In the genomic region with DNA sequence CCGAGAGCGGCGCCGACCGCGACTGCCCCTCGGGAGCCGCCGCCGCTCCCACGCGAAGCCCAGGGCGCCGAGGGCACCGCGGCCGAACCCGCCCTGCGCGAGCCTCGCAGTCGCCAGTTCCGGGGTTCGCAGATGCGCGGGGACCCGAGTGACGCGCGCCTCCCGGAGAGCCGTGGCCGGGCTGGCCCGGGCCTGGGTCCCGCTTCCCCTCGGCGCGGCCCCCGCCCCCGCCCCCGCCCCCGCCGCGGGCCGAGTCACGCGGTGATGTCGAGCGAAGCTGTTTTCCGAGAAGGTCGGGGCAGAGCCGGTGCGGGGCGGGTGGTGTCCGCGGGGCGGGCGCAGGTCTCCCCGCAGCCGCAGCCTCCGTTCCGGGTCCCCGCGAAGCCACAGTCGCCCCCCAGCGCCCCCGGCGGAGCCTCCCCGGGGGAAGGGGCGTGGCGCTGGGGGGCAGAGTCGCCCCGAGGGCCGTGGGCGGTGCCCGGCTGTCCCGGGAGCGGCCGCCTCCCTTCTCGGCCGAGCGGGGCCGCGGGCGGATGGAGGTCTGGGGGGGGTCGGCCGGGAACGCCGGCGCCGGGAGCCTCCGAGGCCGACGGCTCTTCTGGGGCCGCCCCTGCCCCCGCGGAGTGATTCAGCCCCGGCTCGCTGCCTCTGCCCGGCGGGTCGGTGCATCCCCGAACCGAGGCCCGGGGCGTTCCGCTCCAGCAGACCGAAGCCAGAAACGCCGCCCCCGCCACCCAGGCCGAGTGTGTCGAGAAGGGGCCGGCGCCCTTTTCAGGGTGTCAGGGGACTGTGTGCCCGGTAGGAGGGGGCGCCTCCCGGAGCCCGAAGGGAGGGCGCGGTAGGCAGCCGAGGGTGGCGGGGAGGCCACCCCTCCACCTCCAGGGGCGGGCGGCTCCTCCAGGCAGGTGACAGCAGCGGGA, we compare ENCODE assay signal across 8 cellular contexts. TPM values are rescaled to one million over a fixed set of nuclear protein-coding genes. Genes with fewer than 3 reads are reported as not detected.
DNase-seq lines count a peak whose midpoint lies in the region; ATAC-seq, FAIRE-seq and TF ChIP-seq lines count a peak whose summit lies in the region.

No MANE protein-coding gene starts in this region.

- peaks cover 15 to 38% of the 10 kb centered on the region in 2 donors for H3K4me1 ChIP-seq in kidney (ENCODE audit: control insufficient read depth in 1 of 2, insufficient read depth in 1 of 2, low read depth in 1 of 2, low read length in 2 of 2)

- H3K4me3 ChIP-seq in astrocyte of the spinal cord (ENCODE audit: low read depth, low read length) (peak overlapping the region; percentile 52), kidney (ENCODE audit: low read length in 2 of 2) (peak overlapping the region; percentile 16 to 39)

- no peak for FAIRE-seq in GM12891 (lab: Jason Lieb, UNC)
- FAIRE-seq in kidney (lab: Jason Lieb, UNC), result no peak

- H3K36me3 ChIP-seq in kidney (ENCODE audit: control insufficient read depth in 1 of 2, insufficient read depth in 2 of 2, low read length in 2 of 2), result peaks cover 0 to 7% of the 10 kb centered on the region in 2 donors

- DNase-seq in GM12891 (ENCODE audit: insufficient read length, low spot score) (peak; percentile 77), RPMI8226 (peak; percentile 33), astrocyte of the spinal cord (ENCODE audit: low read depth, low spot score) (no peak), kidney (no peak), T1000 (lab: John Stamatoyannopoulos, UW) (no peak), occipital lobe (lab: John Stamatoyannopoulos, UW) (no peak)
- DNase-seq in stimulated activated CD4-positive, alpha-beta T cell treated with anti-CD3 and anti-CD28 coated beads, Interleukin-4, amount 100 ng/mL, for 4 hours, result peak; percentile 47 to 63

- in situ Hi-C loops in astrocyte of the spinal cord (cut with HindIII; ENCODE audit: low sequenced_read_pairs), result no loop called here

- TF ChIP-seq CTCF in astrocyte of the spinal cord (IDR thresholded peaks at IDR 0.05; ENCODE audit: low read depth, low read length) (no peak), kidney (IDR thresholded peaks at IDR 0.05; ENCODE audit: borderline replicate concordance, extremely low read depth, insufficient read depth) (no peak)

- H3K9me3 ChIP-seq in kidney (ENCODE audit: control insufficient read depth in 1 of 2, low read length in 2 of 2), result no peaks in the 10 kb centered on the region

- peak overlapping the region; percentile 83 to 89 for H3K27ac ChIP-seq in kidney (ENCODE audit: low read depth in 2 of 2, low read length in 2 of 2)

- intact Hi-C loops in kidney (cut with DNase I), result no loop called here

- peak overlapping the region; percentile 21 to 22 for H3K9ac ChIP-seq in kidney (ENCODE audit: low read length in 2 of 2)

- no peak for TF ChIP-seq POLR2A in GM12891 (IDR thresholded peaks at IDR 0.05; ENCODE audit: low read depth, low read length)

- no peak for ATAC-seq in GM19452 (IDR thresholded peaks at IDR 0.05; ENCODE audit: unreplicated experiment)

TF ChIP-seq in GM12891, 5 proteins besides CTCF, POLR2A, EP300 and RAD21:
- TF ChIP-seq PAX5 (IDR thresholded peaks at IDR 0.05; ENCODE audit: insufficient read depth, low read length, severe bottlenecking), result peak; percentile 98
- TF ChIP-seq TAF1 (IDR thresholded peaks at IDR 0.05; ENCODE audit: low read depth, low read length), result no peak

RNA-seq across cellular contexts. Expression of gene METRNL, which starts 1.5 kb away (rescaled TPM):
- 6.0 TPM for polyA plus RNA-seq in GM12891 (2012; ENCODE audit: low read depth, missing spikeins)
- total RNA-seq in kidney (61.5 TPM), occipital lobe (22.3 TPM)
- polyA plus RNA-seq in kidney (ENCODE audit: insufficient read depth, low read depth, low replicate concordance), result 107 TPM

Comparison
In these comparisons a context has a peak if more than half of its experiments do, and no peak if none do; other contexts are left out.
1. DNase-seq: peak in GM12891 (single experiment), RPMI8226 (single experiment) and stimulated activated CD4-positive, alpha-beta T cell treated with anti-CD3 and anti-CD28 coated beads, Interleukin-4, amount 100 ng/mL, for 4 hours (2 of 2); none in astrocyte of the spinal cord (single experiment), kidney (single experiment), T1000 (single experiment) and occipital lobe (single experiment).